In the genomic region with DNA sequence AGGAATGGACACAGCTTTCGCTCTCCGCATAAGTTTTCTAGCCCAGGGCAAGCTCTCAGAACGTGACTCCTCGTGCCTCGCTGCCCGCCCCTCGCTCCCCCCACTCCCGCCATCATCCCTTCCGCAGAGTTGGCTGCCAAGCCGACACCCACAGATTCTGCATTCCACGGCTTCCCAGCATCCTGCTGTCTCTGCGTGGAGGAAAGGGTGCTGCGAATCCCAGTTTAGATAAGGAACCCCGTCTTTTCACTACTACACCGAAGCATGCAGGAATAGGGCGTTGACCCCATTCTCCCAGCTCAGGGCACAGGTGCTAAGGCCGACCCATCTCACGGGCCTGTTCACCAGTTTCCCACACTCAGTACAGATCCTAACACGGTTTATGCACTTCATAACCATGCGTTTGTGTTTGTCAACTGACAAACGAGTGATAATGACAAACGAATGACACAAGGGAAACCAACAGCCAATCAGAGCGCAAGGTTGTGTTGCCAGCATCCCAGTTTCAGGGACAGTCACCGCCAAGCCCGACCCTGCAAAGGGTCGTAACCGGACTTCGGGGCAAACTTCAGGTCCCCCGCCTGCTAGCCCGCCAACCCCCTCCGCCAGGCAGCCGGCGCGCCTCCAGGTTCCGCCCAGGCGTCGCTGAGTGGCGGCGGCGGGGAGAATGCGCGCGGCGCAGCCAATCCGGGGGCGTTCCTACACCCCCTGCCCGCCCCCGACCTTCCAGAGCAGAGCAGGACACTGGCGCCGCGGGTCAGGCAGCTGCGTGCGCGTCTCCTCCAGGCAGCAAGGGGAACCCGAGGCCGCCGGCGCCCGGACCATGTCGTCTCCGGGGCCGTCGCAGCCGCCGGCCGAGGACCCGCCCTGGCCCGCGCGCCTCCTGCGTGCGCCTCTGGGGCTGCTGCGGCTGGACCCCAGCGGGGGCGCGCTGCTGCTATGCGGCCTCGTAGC, we compare ENCODE assay signal across 1 cellular context.
A peak's percentile ranks its signal among the peaks of the same experiment; 100 is the strongest.
TF ChIP-seq lines count a peak whose summit lies in the region.

Gene CYP2U1 (plus strand): TSS at position 729 of the 954 bp plus-strand sequence. CDS start 95 bp downstream, at position 824.

TF ChIP-seq in SK-N-SH, 30 proteins besides CTCF, POLR2A, EP300 and RAD21 (continued from another document):
- TF ChIP-seq, protein P1, sequence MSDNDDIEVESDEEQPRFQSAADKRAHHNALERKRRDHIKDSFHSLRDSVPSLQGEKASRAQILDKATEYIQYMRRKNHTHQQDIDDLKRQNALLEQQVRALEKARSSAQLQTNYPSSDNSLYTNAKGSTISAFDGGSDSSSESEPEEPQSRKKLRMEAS (IDR thresholded peaks at IDR 0.05; ENCODE audit: low read depth): peak; percentile 61
- TF ChIP-seq RCOR1 (IDR thresholded peaks at IDR 0.05; ENCODE audit: low read length): 0 out of 2 replicates have a peak, but pooled peaks have one; percentile 30
- no peak; the same call in 1 of the 2 replicates for TF ChIP-seq RFX5 (IDR thresholded peaks at IDR 0.05; ENCODE audit: low read length)
- TF ChIP-seq MEF2A (IDR thresholded peaks at IDR 0.05; ENCODE audit: borderline replicate concordance, low read depth): no peak
- no peak for TF ChIP-seq YY1 (IDR thresholded peaks at IDR 0.05; ENCODE audit: low read depth)
- peak; percentile 64 for TF ChIP-seq PBX3 (IDR thresholded peaks at IDR 0.05)
